Comparison of ENCODE assay signal across 1 cellular context in genomic region chr12:116059901-116060300, GRCh38.
TF ChIP-seq lines count a peak whose summit lies in the region.

No MANE protein-coding gene starts in this region.

TF ChIP-seq in SK-N-SH, 30 proteins besides CTCF, POLR2A, EP300 and RAD21 (continued from another document):
- TF ChIP-seq USF1 (IDR thresholded peaks at IDR 0.05; ENCODE audit: borderline replicate concordance, low read depth), result no peak
